8 cellular contexts compared by ENCODE assay signal in the genomic region with DNA sequence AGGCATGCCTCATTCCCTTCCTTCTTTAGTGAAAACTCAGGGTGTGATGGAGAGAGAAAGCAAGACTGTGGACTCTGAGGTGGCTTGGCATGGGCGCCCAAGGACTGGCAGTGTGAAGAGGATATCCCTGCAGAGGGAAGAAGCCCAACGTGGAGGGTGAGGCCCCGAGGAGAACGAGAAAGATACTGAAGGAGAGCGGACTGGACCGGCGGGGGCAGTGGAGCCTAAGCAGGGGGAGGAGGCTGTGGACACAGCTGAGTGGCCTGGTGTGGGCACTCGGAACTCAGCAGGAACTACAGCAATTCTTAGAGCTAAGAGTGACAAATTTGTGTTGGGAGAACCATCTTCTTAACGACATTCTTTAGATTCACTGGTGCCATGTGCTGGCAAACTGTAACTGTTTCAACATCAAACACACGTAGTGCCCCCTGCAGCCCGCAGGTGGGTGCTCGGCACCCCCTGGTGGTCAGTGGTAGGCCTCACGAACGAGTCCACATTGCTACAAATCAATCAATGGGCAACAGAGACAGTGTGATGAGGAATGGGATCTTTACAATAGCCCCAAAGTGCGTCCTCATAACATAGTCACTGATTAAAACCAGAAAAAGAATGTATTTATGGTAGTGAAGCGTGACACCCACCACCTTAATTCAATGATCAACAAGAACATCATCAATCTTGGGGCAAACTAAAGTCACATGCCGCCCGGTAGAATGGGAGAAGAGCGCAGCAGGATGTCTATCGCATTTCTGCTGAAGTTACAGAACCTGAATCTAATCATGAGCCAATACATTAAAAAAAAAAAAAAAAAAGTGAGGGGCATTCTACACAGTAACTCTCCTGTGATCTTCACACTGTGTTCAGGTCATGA. TPM values are rescaled to one million over a fixed set of nuclear protein-coding genes. Genes with fewer than 3 reads are reported as not detected.
DNase-seq lines count a peak whose midpoint lies in the region; ATAC-seq, FAIRE-seq and TF ChIP-seq lines count a peak whose summit lies in the region.

No MANE protein-coding gene starts in this region.

- no peak overlapping the region for H3K27ac ChIP-seq in CD4-positive, alpha-beta memory T cell (ENCODE audit: low read depth, low read length)
- H3K27ac ChIP-seq in mesendoderm (ENCODE audit: low read depth, low read length), result no peak overlapping the region

- H3K18ac ChIP-seq in mesendoderm (ENCODE audit: low read length), result no peak overlapping the region

- ATAC-seq in GM19468 (IDR thresholded peaks at IDR 0.05; ENCODE audit: extremely low read depth, unreplicated experiment), result peak; percentile 66
- ATAC-seq in HG03460 (IDR thresholded peaks at IDR 0.05; ENCODE audit: unreplicated experiment), result no peak

- no peak overlapping the region for H2BK120ac ChIP-seq in mesendoderm (ENCODE audit: low read depth, low read length)

- H2BK5ac ChIP-seq in mesendoderm (ENCODE audit: low read length), result no peak overlapping the region

- intact Hi-C loops in CD4-positive, alpha-beta memory T cell (cut with micrococcal nuclease), result loop anchor here (2.0 kb wide), 1 partner anchor 72 kb away; no protein-coding TSS in a partner anchor

- H3K27me3 Mint-ChIP-seq in CD4-positive, alpha-beta memory T cell, result peaks cover 0 to 7% of the 10 kb centered on the region in 2 donors

- no peak overlapping the region for H3K4me3 ChIP-seq in CD4-positive, alpha-beta memory T cell (ENCODE audit: low read length in 2 of 2)
- H3K4me3 ChIP-seq in bronchial epithelial cell (ENCODE audit: low read depth, low read length), result no peak overlapping the region
- no peak overlapping the region for H3K4me3 ChIP-seq in mesendoderm (ENCODE audit: low read length)

- H3K79me1 ChIP-seq in mesendoderm (ENCODE audit: low read length), result no peaks in the 10 kb centered on the region

- H3K27me3 ChIP-seq in CD4-positive, alpha-beta memory T cell (ENCODE audit: insufficient read depth, low read length), result no peaks in the 10 kb centered on the region
- H3K27me3 ChIP-seq in bronchial epithelial cell (ENCODE audit: control insufficient read depth, insufficient read depth, low read length), result peaks cover 2% of the 10 kb centered on the region
- H3K27me3 ChIP-seq in mesendoderm (ENCODE audit: insufficient read depth, low read length, poor library complexity), result no peaks in the 10 kb centered on the region

- POLR2A ChIA-PET in CD4-positive, alpha-beta memory T cell (lab: Charles Lee; ENCODE audit: partially characterized antibody), result no interaction called here

- no CpG with 5 or more reads among the region's 20 CpGs for WGBS in mesendoderm (ENCODE audit: extremely low coverage, insufficient coverage, low lambda C conversion rate)

- no peak overlapping the region for H3K23ac ChIP-seq in mesendoderm (ENCODE audit: low read length)

- FAIRE-seq in bronchial epithelial cell (lab: Jason Lieb, UNC), result no peak

- H3K4me1 Mint-ChIP-seq in CD4-positive, alpha-beta memory T cell, result no peaks in the 10 kb centered on the region

- H3K9ac ChIP-seq in mesendoderm (ENCODE audit: low read length), result no peak overlapping the region

- H4K5ac ChIP-seq in mesendoderm (ENCODE audit: low read length), result no peak overlapping the region

- no peaks in the 10 kb centered on the region for H3K36me3 ChIP-seq in CD4-positive, alpha-beta memory T cell (ENCODE audit: insufficient read depth, low read length)
- H3K36me3 ChIP-seq in bronchial epithelial cell (ENCODE audit: control insufficient read depth, insufficient read depth, low read length) (no peaks in the 10 kb centered on the region), mesendoderm (ENCODE audit: control insufficient read depth, insufficient read depth, low read length) (no peaks in the 10 kb centered on the region)

- peak in 4 of 5 donors; percentile 8 to 32 (median 18) for DNase-seq in CD4-positive, alpha-beta memory T cell
- peak; percentile 29 for DNase-seq in RPMI7951 (ENCODE audit: low read depth)
- DNase-seq in bronchial epithelial cell (ENCODE audit: low read depth), result peak; percentile 8
- peak; percentile 57 for DNase-seq in mesendoderm
- no peak for DNase-seq in mucosa of gallbladder (ENCODE audit: low spot score)
- no peak for DNase-seq in SIG-M5 treated with dmso at 0.1 percent for 504 hours (lab: John Stamatoyannopoulos, UW; ENCODE audit: unreplicated experiment)

- no peaks in the 10 kb centered on the region for H3K36me3 Mint-ChIP-seq in CD4-positive, alpha-beta memory T cell

- no peaks in the 10 kb centered on the region for H3K9me3 ChIP-seq in CD4-positive, alpha-beta memory T cell (ENCODE audit: control insufficient read depth in 1 of 2, low read length in 2 of 2)

- TF ChIP-seq CTCF in bronchial epithelial cell (IDR thresholded peaks at IDR 0.05; ENCODE audit: insufficient read depth, low read length, severe bottlenecking), result peak; percentile 41

- CTCF ChIA-PET in CD4-positive, alpha-beta memory T cell (lab: Charles Lee; ENCODE audit: partially characterized antibody), result interaction anchor here (0.6 to 1.4 kb wide), 3 partner anchors 39 to 234 kb away, joined by 3 to 4 read pairs (median 4); no protein-coding TSS in a partner anchor

- no peak overlapping the region for H2BK15ac ChIP-seq in mesendoderm (replicated peaks; ENCODE audit: low read depth)

- H2AK5ac ChIP-seq in mesendoderm (ENCODE audit: low read length), result no peak overlapping the region

- H3K4ac ChIP-seq in mesendoderm (ENCODE audit: low read depth, low read length), result no peak overlapping the region

- H3K56ac ChIP-seq in mesendoderm (ENCODE audit: low read length), result no peak overlapping the region

- H3K4me2 ChIP-seq in mesendoderm (ENCODE audit: low read length), result no peak overlapping the region

- H3K9me3 Mint-ChIP-seq in CD4-positive, alpha-beta memory T cell, result peaks cover 0 to under 1% (median 0%) of the 10 kb centered on the region in 8 donors

- H3K27ac Mint-ChIP-seq in CD4-positive, alpha-beta memory T cell, result no peak overlapping the region

- no peaks in the 10 kb centered on the region for H3K79me2 ChIP-seq in mesendoderm (ENCODE audit: control insufficient read depth, insufficient read depth, low read length)

- H4K8ac ChIP-seq in mesendoderm (ENCODE audit: low read depth, low read length), result no peak overlapping the region

- no peak overlapping the region for H3K4me3 Mint-ChIP-seq in CD4-positive, alpha-beta memory T cell

- no peaks in the 10 kb centered on the region for H3K4me1 ChIP-seq in CD4-positive, alpha-beta memory T cell (ENCODE audit: insufficient read depth, low read length)
- H3K4me1 ChIP-seq in mesendoderm (ENCODE audit: control insufficient read depth, low read depth, low read length), result no peaks in the 10 kb centered on the region

RNA-seq across cellular contexts. Expression of a gene that starts 2.0 kb away (rescaled TPM):
- total RNA-seq in CD4-positive, alpha-beta memory T cell, result not detected
- polyA plus RNA-seq in CD4-positive, alpha-beta memory T cell, result not detected
- not detected in 2 replicates for total RNA-seq in RPMI7951 (2014; rRNA removed; shearing (Covaris generic))
- total RNA-seq in bronchial epithelial cell (not detected in 2 replicates), mucosa of gallbladder (7.0 TPM)
- polyA plus RNA-seq in mesendoderm (2013, experiment 1 of 2), result not detected
- not detected for polyA plus RNA-seq in mesendoderm (2013, experiment 2 of 2)

RNA-seq across cellular contexts. Expression of a gene that starts 48.5 kb away (rescaled TPM):
- not detected for total RNA-seq in CD4-positive, alpha-beta memory T cell
- not detected for polyA plus RNA-seq in CD4-positive, alpha-beta memory T cell
- not detected in 2 replicates for total RNA-seq in RPMI7951 (2014; rRNA removed; shearing (Covaris generic))
- total RNA-seq in bronchial epithelial cell (not detected in 2 replicates), mucosa of gallbladder (7.9 TPM)
- polyA plus RNA-seq in mesendoderm (2013, experiment 1 of 2), result not detected
- not detected for polyA plus RNA-seq in mesendoderm (2013, experiment 2 of 2)

Comparison
In these comparisons a context has a peak if more than half of its experiments do, and no peak if none do; other contexts are left out.
1. DNase-seq: peak in CD4-positive, alpha-beta memory T cell (4 of 5), RPMI7951 (single experiment), bronchial epithelial cell (single experiment) and mesendoderm (single experiment); none in mucosa of gallbladder (single experiment) and SIG-M5 treated with dmso at 0.1 percent for 504 hours (single experiment).